Comparison of ENCODE assay signal across 9 cellular contexts in the genomic region with DNA sequence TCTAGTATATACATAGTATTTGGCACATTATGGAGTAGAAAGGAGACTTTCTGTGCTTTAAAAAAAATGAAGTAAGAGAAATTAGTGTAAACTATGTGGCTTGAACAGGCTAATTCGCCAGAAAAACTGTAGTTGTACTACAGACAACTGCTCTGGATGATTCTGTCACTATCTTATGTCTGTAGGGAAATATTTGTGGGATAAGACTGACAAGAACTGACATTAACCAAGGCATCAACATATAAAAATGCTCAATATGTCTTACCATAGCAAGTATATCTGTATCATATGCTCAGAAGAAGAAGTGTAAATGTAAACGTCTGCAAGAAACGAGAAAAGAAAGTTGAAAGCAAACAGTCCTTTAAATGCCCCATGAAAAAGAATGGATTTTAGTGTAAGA.
"Had no signal": no experiment of that assay in that cellular context is flagged by ENCODE, and none has a peak within 500 bp of the region (broad histone marks: within the 10 kb centered on the region; RNA-seq: fewer than 3 reads in every experiment).

No MANE protein-coding gene starts in this region.

- H3K27ac Mint-ChIP-seq: GM23338, HFFc6 had no signal

- H3K9me3 ChIP-seq: HAP-1 had no signal

- H3K27ac ChIP-seq: GM23248 had no signal

- DNase-seq: GM23248, GOT3, H7, H9, HCEC 1CT, HFFc6 had no signal

- H3K9ac ChIP-seq: GM23248 had no signal

- H3K4me3 ChIP-seq: GM23248, GM23338, HAP-1 had no signal

- H2AFZ ChIP-seq: GM23248, GM23338 had no signal

- ATAC-seq: GM23338, HCT116 had no signal

- H3K9me3 Mint-ChIP-seq: GM23338, H9 had no signal

- H3K4me2 ChIP-seq: GM23338 had no signal

- H3K36me3 ChIP-seq: HAP-1 had no signal

- H3K4me3 Mint-ChIP-seq: GM23338, H9, HFFc6 had no signal

- H3K4me1 ChIP-seq: HAP-1 had no signal
